Comparison of ENCODE assay signal across 9 cellular contexts in genomic region chr16:27242868-27243590, GRCh38. TPM values are rescaled to one million over a fixed set of nuclear protein-coding genes. Genes with fewer than 3 reads are reported as not detected.
A peak's percentile ranks its signal among the peaks of the same experiment; 100 is the strongest.
DNase-seq lines count a peak whose midpoint lies in the region; ATAC-seq lines count a peak whose summit lies in the region.
"Had no signal": no experiment of that assay in that cellular context is flagged by ENCODE, and none has a peak within 500 bp of the region (broad histone marks: within the 10 kb centered on the region; RNA-seq: fewer than 3 reads in every experiment).

No MANE protein-coding gene starts in this region.

- POLR2A ChIA-PET in CD8-positive, alpha-beta memory T cell (lab: Charles Lee), result no interaction called here

- ATAC-seq in HG03442 (IDR thresholded peaks at IDR 0.05; ENCODE audit: unreplicated experiment), result no peak

- H3K36me3 ChIP-seq in CD8-positive, alpha-beta memory T cell (ENCODE audit: insufficient read depth, low read length), result no peaks in the 10 kb centered on the region

- peak overlapping the region; percentile 14 to 72 (median 60) for H3K4me3 Mint-ChIP-seq in CD8-positive, alpha-beta memory T cell

- peaks cover 41% of the 10 kb centered on the region for H3K4me1 ChIP-seq in CD8-positive, alpha-beta memory T cell (ENCODE audit: insufficient read depth, low read length)

- H3K4me1 Mint-ChIP-seq in CD8-positive, alpha-beta memory T cell, result peaks cover 56 to 87% (median 85%) of the 10 kb centered on the region in 3 donors

- no peaks in the 10 kb centered on the region for H3K9me3 Mint-ChIP-seq in CD8-positive, alpha-beta memory T cell

- no peaks in the 10 kb centered on the region for H3K9me3 ChIP-seq in CD8-positive, alpha-beta memory T cell (ENCODE audit: low read length)

- CTCF ChIA-PET in CD8-positive, alpha-beta memory T cell (lab: Charles Lee), result interaction anchor here (0.7 to 3.4 kb wide), 5 partner anchors 9 to 124 kb away, joined by 3 to 28 read pairs (median 4); no protein-coding TSS in a partner anchor

- H3K4me3 ChIP-seq in CD8-positive, alpha-beta memory T cell (ENCODE audit: low read length), result peak overlapping the region; percentile 34

- no peak overlapping the region for H3K27ac ChIP-seq in CD8-positive, alpha-beta memory T cell (ENCODE audit: low read depth, low read length)
- H3K27ac ChIP-seq: HL-60 had no signal

- peaks cover 7 to 22% (median 11%) of the 10 kb centered on the region in 3 donors for H3K36me3 Mint-ChIP-seq in CD8-positive, alpha-beta memory T cell

- H3K27ac Mint-ChIP-seq in CD8-positive, alpha-beta memory T cell, result peak overlapping the region; percentile 18 to 98 (median 73)

- H3K27me3 ChIP-seq in CD8-positive, alpha-beta memory T cell (ENCODE audit: insufficient read depth, low read length, poor library complexity, severe bottlenecking), result no peaks in the 10 kb centered on the region

- H3K27me3 Mint-ChIP-seq in CD8-positive, alpha-beta memory T cell, result no peaks in the 10 kb centered on the region

- peak in 1 of 5 donors; percentile 36 for DNase-seq in CD8-positive, alpha-beta memory T cell
- DNase-seq in HuH-7 (ENCODE audit: low spot score) (peak; percentile 49), glomerular endothelial cell (ENCODE audit: extremely low read depth, low read depth, low spot score) (peak; percentile 91), pons (ENCODE audit: low spot score) (peak; percentile 65), NCI-H446 treated with DMSO at 0.1 percent for 48 hours (lab: John Stamatoyannopoulos, UW) (no peak), SKM-1 (lab: John Stamatoyannopoulos, UW; ENCODE audit: unreplicated experiment) (no peak)
- DNase-seq in activated CD8-positive, alpha-beta memory T cell treated with anti-CD3 and anti-CD28 coated beads, Interleukin-2, amount 50 U/mL, for 4 hours, result peak; percentile 18

RNA-seq across cellular contexts. Expression of gene NSMCE1, which starts 25.5 kb away (rescaled TPM):
- 100 to 1,000 TPM; 103 to 114 TPM for total RNA-seq in CD8-positive, alpha-beta memory T cell
- polyA plus RNA-seq in CD8-positive, alpha-beta memory T cell, result 132 TPM
- 44.7 and 54.1 TPM in 2 replicates for total RNA-seq in glomerular endothelial cell

RNA-seq across cellular contexts. Expression of gene KDM8, which starts 39.7 kb away (rescaled TPM):
- total RNA-seq in CD8-positive, alpha-beta memory T cell, result 10 to 100 TPM in 1 of 2 experiments, 1 to 10 TPM in 1; 9.1 to 10.8 TPM
- 5.6 TPM for polyA plus RNA-seq in CD8-positive, alpha-beta memory T cell
- total RNA-seq in glomerular endothelial cell, result 4.6 and 5.9 TPM in 2 replicates

Comparison
In these comparisons a context has a peak if more than half of its experiments do, and no peak if none do; other contexts are left out.
1. DNase-seq: peak in HuH-7 (single experiment), activated CD8-positive, alpha-beta memory T cell treated with anti-CD3 and anti-CD28 coated beads, Interleukin-2, amount 50 U/mL, for 4 hours (single experiment), glomerular endothelial cell (single experiment) and pons (single experiment); none in NCI-H446 treated with DMSO at 0.1 percent for 48 hours (single experiment) and SKM-1 (single experiment).